ENCODE assay signal across 1 cellular context in the genomic region with DNA sequence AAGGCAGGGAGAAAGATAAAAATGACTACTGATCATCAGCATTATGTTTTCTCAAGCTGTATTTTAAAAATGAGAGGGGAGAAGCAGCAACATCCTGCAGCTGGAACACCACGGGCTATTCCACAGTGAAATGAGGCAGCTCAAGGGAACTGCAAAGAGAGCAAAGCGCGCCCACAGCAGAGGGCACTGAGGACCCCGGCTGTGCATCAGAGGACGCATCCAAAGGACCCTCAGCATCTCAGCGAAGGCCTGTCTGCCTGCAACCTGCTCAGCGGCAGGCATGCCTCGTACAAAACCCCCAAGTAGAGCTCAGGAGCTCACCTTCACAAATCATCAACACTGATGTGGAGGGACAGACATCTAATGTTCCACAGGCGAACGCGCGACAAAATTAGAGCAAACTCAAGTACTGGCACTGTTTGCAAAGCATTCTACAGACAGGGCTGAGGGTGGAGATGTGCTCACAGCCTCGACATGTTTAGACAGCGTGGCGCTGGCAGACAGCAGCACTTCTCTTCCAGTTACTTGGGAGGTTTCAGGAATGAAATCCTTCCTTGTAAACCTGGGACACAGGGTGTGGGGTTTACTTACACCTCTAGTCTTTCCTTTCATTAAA.
TF ChIP-seq lines count a peak whose summit lies in the region.

No MANE protein-coding gene starts in this region.

TF ChIP-seq in GM23338, 12 proteins besides CTCF, POLR2A, EP300 and RAD21 (continued from another document):
- TF ChIP-seq, protein P1, sequence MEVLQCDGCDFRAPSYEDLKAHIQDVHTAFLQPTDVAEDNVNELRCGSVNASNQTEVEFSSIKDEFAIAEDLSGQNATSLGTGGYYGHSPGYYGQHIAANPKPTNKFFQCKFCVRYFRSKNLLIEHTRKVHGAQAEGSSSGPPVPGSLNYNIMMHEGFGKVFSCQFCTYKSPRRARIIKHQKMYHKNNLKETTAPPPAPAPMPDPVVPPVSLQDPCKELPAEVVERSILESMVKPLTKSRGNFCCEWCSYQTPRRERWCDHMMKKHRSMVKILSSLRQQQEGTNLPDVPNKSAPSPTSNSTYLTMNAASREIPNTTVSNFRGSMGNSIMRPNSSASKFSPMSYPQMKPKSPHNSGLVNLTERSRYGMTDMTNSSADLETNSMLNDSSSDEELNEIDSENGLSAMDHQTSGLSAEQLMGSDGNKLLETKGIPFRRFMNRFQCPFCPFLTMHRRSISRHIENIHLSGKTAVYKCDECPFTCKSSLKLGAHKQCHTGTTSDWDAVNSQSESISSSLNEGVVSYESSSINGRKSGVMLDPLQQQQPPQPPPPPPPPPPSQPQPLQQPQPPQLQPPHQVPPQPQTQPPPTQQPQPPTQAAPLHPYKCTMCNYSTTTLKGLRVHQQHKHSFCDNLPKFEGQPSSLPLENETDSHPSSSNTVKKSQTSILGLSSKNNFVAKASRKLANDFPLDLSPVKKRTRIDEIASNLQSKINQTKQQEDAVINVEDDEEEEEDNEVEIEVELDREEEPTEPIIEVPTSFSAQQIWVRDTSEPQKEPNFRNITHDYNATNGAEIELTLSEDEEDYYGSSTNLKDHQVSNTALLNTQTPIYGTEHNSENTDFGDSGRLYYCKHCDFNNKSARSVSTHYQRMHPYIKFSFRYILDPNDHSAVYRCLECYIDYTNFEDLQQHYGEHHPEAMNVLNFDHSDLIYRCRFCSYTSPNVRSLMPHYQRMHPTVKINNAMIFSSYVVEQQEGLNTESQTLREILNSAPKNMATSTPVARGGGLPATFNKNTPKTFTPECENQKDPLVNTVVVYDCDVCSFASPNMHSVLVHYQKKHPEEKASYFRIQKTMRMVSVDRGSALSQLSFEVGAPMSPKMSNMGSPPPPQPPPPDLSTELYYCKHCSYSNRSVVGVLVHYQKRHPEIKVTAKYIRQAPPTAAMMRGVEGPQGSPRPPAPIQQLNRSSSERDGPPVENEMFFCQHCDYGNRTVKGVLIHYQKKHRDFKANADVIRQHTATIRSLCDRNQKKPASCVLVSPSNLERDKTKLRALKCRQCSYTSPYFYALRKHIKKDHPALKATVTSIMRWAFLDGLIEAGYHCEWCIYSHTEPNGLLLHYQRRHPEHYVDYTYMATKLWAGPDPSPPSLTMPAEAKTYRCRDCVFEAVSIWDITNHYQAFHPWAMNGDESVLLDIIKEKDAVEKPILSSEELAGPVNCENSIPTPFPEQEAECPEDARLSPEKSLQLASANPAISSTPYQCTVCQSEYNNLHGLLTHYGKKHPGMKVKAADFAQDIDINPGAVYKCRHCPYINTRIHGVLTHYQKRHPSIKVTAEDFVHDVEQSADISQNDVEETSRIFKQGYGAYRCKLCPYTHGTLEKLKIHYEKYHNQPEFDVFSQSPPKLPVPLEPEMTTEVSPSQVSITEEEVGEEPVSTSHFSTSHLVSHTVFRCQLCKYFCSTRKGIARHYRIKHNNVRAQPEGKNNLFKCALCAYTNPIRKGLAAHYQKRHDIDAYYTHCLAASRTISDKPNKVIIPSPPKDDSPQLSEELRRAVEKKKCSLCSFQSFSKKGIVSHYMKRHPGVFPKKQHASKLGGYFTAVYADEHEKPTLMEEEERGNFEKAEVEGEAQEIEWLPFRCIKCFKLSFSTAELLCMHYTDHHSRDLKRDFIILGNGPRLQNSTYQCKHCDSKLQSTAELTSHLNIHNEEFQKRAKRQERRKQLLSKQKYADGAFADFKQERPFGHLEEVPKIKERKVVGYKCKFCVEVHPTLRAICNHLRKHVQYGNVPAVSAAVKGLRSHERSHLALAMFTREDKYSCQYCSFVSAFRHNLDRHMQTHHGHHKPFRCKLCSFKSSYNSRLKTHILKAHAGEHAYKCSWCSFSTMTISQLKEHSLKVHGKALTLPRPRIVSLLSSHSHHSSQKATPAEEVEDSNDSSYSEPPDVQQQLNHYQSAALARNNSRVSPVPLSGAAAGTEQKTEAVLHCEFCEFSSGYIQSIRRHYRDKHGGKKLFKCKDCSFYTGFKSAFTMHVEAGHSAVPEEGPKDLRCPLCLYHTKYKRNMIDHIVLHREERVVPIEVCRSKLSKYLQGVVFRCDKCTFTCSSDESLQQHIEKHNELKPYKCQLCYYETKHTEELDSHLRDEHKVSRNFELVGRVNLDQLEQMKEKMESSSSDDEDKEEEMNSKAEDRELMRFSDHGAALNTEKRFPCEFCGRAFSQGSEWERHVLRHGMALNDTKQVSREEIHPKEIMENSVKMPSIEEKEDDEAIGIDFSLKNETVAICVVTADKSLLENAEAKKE (CRISPR knock-in tag; IDR thresholded peaks at IDR 0.05): no peak
- TF ChIP-seq STAT1 (IDR thresholded peaks at IDR 0.05; ENCODE audit: unreplicated experiment) (no peak), JUNB (IDR thresholded peaks at IDR 0.05; ENCODE audit: unreplicated experiment) (no peak)
- TF ChIP-seq, protein P2, sequence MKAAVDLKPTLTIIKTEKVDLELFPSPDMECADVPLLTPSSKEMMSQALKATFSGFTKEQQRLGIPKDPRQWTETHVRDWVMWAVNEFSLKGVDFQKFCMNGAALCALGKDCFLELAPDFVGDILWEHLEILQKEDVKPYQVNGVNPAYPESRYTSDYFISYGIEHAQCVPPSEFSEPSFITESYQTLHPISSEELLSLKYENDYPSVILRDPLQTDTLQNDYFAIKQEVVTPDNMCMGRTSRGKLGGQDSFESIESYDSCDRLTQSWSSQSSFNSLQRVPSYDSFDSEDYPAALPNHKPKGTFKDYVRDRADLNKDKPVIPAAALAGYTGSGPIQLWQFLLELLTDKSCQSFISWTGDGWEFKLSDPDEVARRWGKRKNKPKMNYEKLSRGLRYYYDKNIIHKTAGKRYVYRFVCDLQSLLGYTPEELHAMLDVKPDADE (IDR thresholded peaks at IDR 0.05): no peak
TF ChIP-seq in GM23338: peak in this region for 0.
